Comparison of ENCODE assay signal across 39 cellular contexts in the genomic region with DNA sequence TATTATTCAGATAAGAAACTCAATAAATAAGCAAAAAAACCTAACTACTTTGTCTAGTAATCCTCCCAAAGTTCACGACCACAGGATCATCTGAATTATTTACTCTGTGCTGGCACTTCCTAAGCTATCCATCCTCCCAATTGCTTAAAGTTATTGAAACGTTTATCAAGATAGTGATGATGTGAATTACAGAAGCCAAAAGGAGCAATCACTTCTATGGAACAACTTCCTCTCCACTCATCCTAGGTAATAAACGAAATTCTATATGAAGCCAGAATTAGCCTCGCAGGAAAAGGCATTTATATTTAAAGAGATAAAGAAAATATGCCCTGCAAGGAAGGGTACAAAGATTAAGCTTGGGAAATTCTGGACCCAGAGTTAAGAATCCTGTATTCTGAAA.
"Had no signal": no experiment of that assay in that cellular context is flagged by ENCODE, and none has a peak within 500 bp of the region (broad histone marks: within the 10 kb centered on the region; RNA-seq: fewer than 3 reads in every experiment).

No MANE protein-coding gene starts in this region.

- H3K9me3 ChIP-seq: adrenal gland, ascending aorta, body of pancreas, breast epithelium had no signal

- H3K4me3 Mint-ChIP-seq: activated naive CD4-positive, alpha-beta T cell treated with anti-CD3 and anti-CD28 coated beads for 36 hours; activated naive CD4-positive, alpha-beta T cell treated with anti-CD3 and anti-CD28 coated beads, Interleukin-2, amount 10 ng/mL, durations not matched to agents 7 days and 5 days; activated naive CD4-positive, alpha-beta T cell treated with anti-CD3 and anti-CD28 coated beads, Interleukin-2, amount 50 U/mL, for 24 hours; activated naive CD8-positive, alpha-beta T cell; activated naive CD8-positive, alpha-beta T cell treated with anti-CD3 and anti-CD28 coated beads for 36 hours; activated naive CD8-positive, alpha-beta T cell treated with anti-CD3 and anti-CD28 coated beads, Interleukin-2, amount 10 ng/mL, durations not matched to agents 7 days and 5 days; activated naive CD8-positive, alpha-beta T cell treated with anti-CD3 and anti-CD28 coated beads, Interleukin-2, amount 50 U/mL, for 24 hours; activated T-cell treated with anti-CD3 and anti-CD28 coated beads, Interleukin-2, amount 50 U/mL, for 24 hours; activated T-cell treated with anti-CD3 and anti-CD28 coated beads, Interleukin-2, amount 50 U/mL, for 4 hours; activated T-cell treated with anti-CD3 and anti-CD28 coated beads, Interleukin-2, amount 50 U/mL, for 72 hours; activated T-helper 1 cell treated with anti-CD3 and anti-CD28 coated beads, Interleukin-12 subunit alpha, Interleukin-12 subunit beta, Interleukin-2, Interleukin-4 antibody, amounts not matched to agents 30 ng/mL and 10 ng/mL and 1 ng/mL, durations not matched to agents 14 hours and 24 hours and 36 hours; activated T-helper 17 cell treated with anti-CD3 and anti-CD28 coated beads, Interleukin-2, amount 50 U/mL, for 72 hours; brain; central memory CD8-positive, alpha-beta T cell had no signal

- H3K27ac Mint-ChIP-seq: activated naive CD4-positive, alpha-beta T cell treated with anti-CD3 and anti-CD28 coated beads for 36 hours; activated naive CD4-positive, alpha-beta T cell treated with anti-CD3 and anti-CD28 coated beads, Interleukin-2, amount 10 ng/mL, durations not matched to agents 7 days and 5 days; activated naive CD4-positive, alpha-beta T cell treated with anti-CD3 and anti-CD28 coated beads, Interleukin-2, amount 50 U/mL, for 24 hours; activated naive CD4-positive, alpha-beta T cell treated with anti-CD3 and anti-CD28 coated beads, Interleukin-2, amount 50 U/mL, for 72 hours; activated naive CD8-positive, alpha-beta T cell; activated naive CD8-positive, alpha-beta T cell treated with anti-CD3 and anti-CD28 coated beads for 36 hours; activated naive CD8-positive, alpha-beta T cell treated with anti-CD3 and anti-CD28 coated beads, Interleukin-2, amount 10 ng/mL, durations not matched to agents 7 days and 5 days; activated naive CD8-positive, alpha-beta T cell treated with anti-CD3 and anti-CD28 coated beads, Interleukin-2, amount 50 U/mL, for 24 hours; activated T-cell treated with anti-CD3 and anti-CD28 coated beads, Interleukin-2, amount 50 U/mL, for 24 hours; activated T-cell treated with anti-CD3 and anti-CD28 coated beads, Interleukin-2, amount 50 U/mL, for 72 hours; activated T-helper 1 cell treated with anti-CD3 and anti-CD28 coated beads, Interleukin-12 subunit alpha, Interleukin-12 subunit beta, Interleukin-2, Interleukin-4 antibody, amounts not matched to agents 30 ng/mL and 10 ng/mL and 1 ng/mL, durations not matched to agents 14 hours and 24 hours and 36 hours; activated T-helper 17 cell treated with anti-CD3 and anti-CD28 coated beads, Interleukin-2, amount 50 U/mL, for 72 hours; activated T-helper 2 cell treated with anti-CD3 and anti-CD28 coated beads, Interferon-gamma antibody, Interleukin-2, Interleukin-4, amounts not matched to agents 10 μg/mL and 5 μg/mL and 100 μg/mL, durations not matched to agents 14 hours and 24 hours and 36 hours; brain had no signal

- H3K36me3 ChIP-seq: adrenal gland, ascending aorta, brain microvascular endothelial cell, breast epithelium, cardiac muscle cell had no signal

- ATAC-seq: activated naive CD4-positive, alpha-beta T cell treated with anti-CD3 and anti-CD28 coated beads, Interleukin-2, amount 50 U/mL, for 72 hours; activated naive CD8-positive, alpha-beta T cell treated with anti-CD3 and anti-CD28 coated beads, Interleukin-2, amount 50 U/mL, for 24 hours; activated T-cell treated with anti-CD3 and anti-CD28 coated beads, Interleukin-2, amount 50 U/mL, for 4 hours; activated T-cell treated with anti-CD3 and anti-CD28 coated beads, Interleukin-2, amount 50 U/mL, for 72 hours; activated T-helper 17 cell treated with anti-CD3 and anti-CD28 coated beads, Interleukin-2, amount 50 U/mL, for 72 hours; body of pancreas had no signal

- H3K4me1 Mint-ChIP-seq: activated naive CD4-positive, alpha-beta T cell treated with anti-CD3 and anti-CD28 coated beads, Interleukin-2, amount 10 ng/mL, durations not matched to agents 7 days and 5 days; activated naive CD4-positive, alpha-beta T cell treated with anti-CD3 and anti-CD28 coated beads, Interleukin-2, amount 50 U/mL, for 24 hours; activated naive CD8-positive, alpha-beta T cell treated with anti-CD3 and anti-CD28 coated beads for 36 hours; activated naive CD8-positive, alpha-beta T cell treated with anti-CD3 and anti-CD28 coated beads, Interleukin-2, amount 10 ng/mL, durations not matched to agents 7 days and 5 days; activated naive CD8-positive, alpha-beta T cell treated with anti-CD3 and anti-CD28 coated beads, Interleukin-2, amount 50 U/mL, for 24 hours; activated T-helper 17 cell treated with anti-CD3 and anti-CD28 coated beads, Interleukin-2, amount 50 U/mL, for 72 hours; central memory CD8-positive, alpha-beta T cell had no signal

- H3K36me3 Mint-ChIP-seq: activated naive CD4-positive, alpha-beta T cell treated with anti-CD3 and anti-CD28 coated beads, Interleukin-2, amount 10 ng/mL, durations not matched to agents 7 days and 5 days; activated naive CD4-positive, alpha-beta T cell treated with anti-CD3 and anti-CD28 coated beads, Interleukin-2, amount 50 U/mL, for 24 hours; activated naive CD4-positive, alpha-beta T cell treated with anti-CD3 and anti-CD28 coated beads, Interleukin-2, amount 50 U/mL, for 72 hours; activated naive CD8-positive, alpha-beta T cell; activated naive CD8-positive, alpha-beta T cell treated with anti-CD3 and anti-CD28 coated beads for 36 hours; activated naive CD8-positive, alpha-beta T cell treated with anti-CD3 and anti-CD28 coated beads, Interleukin-2, amount 10 ng/mL, durations not matched to agents 7 days and 5 days; brain had no signal

- FAIRE-seq: bronchial epithelial cell, colon had no signal

- H3K27me3 ChIP-seq: adrenal gland, ascending aorta, body of pancreas, brain microvascular endothelial cell, breast epithelium, cardiac muscle cell had no signal

- H3K9me3 Mint-ChIP-seq: activated naive CD4-positive, alpha-beta T cell treated with anti-CD3 and anti-CD28 coated beads for 36 hours; activated naive CD4-positive, alpha-beta T cell treated with anti-CD3 and anti-CD28 coated beads, Interleukin-2, amount 50 U/mL, for 24 hours; activated naive CD8-positive, alpha-beta T cell treated with anti-CD3 and anti-CD28 coated beads for 36 hours; activated naive CD8-positive, alpha-beta T cell treated with anti-CD3 and anti-CD28 coated beads, Interleukin-2, amount 50 U/mL, for 24 hours; activated T-cell treated with anti-CD3 and anti-CD28 coated beads, Interleukin-2, amount 50 U/mL, for 4 hours; activated T-helper 17 cell treated with anti-CD3 and anti-CD28 coated beads, Interleukin-2, amount 50 U/mL, for 72 hours had no signal

- H3K27ac ChIP-seq: adrenal gland, ascending aorta, body of pancreas, brain microvascular endothelial cell, breast epithelium, cardiac muscle cell had no signal

- H3K27me3 Mint-ChIP-seq: activated naive CD4-positive, alpha-beta T cell treated with anti-CD3 and anti-CD28 coated beads, Interleukin-2, amount 10 ng/mL, durations not matched to agents 7 days and 5 days; activated naive CD4-positive, alpha-beta T cell treated with anti-CD3 and anti-CD28 coated beads, Interleukin-2, amount 50 U/mL, for 24 hours; activated naive CD8-positive, alpha-beta T cell; activated naive CD8-positive, alpha-beta T cell treated with anti-CD3 and anti-CD28 coated beads for 36 hours; activated naive CD8-positive, alpha-beta T cell treated with anti-CD3 and anti-CD28 coated beads, Interleukin-2, amount 10 ng/mL, durations not matched to agents 7 days and 5 days; activated naive CD8-positive, alpha-beta T cell treated with anti-CD3 and anti-CD28 coated beads, Interleukin-2, amount 50 U/mL, for 24 hours; activated T-cell treated with anti-CD3 and anti-CD28 coated beads, Interleukin-2, amount 50 U/mL, for 24 hours; activated T-helper 17 cell treated with anti-CD3 and anti-CD28 coated beads, Interleukin-2, amount 50 U/mL, for 72 hours; brain; central memory CD8-positive, alpha-beta T cell had no signal

- H3K4me1 ChIP-seq: adrenal gland, ascending aorta, body of pancreas, breast epithelium had no signal

- DNase-seq: activated effector memory CD4-positive, alpha-beta T cell treated with anti-CD3 and anti-CD28 coated beads, Interleukin-2, amount 50 U/mL, for 16 hours; activated effector memory CD4-positive, alpha-beta T cell treated with Interleukin-2 at 50 U/mL for 16 hours; activated gamma-delta T cell; activated gamma-delta T cell treated with Interleukin-2 at 50 U/mL for 16 hours; activated naive CD4-positive, alpha-beta T cell; activated naive CD4-positive, alpha-beta T cell treated with anti-CD3 and anti-CD28 coated beads for 36 hours; activated naive CD4-positive, alpha-beta T cell treated with anti-CD3 and anti-CD28 coated beads, Interleukin-2, amount 10 ng/mL, durations not matched to agents 7 days and 5 days; activated naive CD4-positive, alpha-beta T cell treated with anti-CD3 and anti-CD28 coated beads, Interleukin-2, amount 50 U/mL, for 16 hours; activated naive CD4-positive, alpha-beta T cell treated with Interleukin-2 at 50 U/mL for 16 hours; activated naive CD8-positive, alpha-beta T cell treated with anti-CD3 and anti-CD28 coated beads for 36 hours; activated naive CD8-positive, alpha-beta T cell treated with anti-CD3 and anti-CD28 coated beads, Interleukin-2, amount 10 ng/mL, durations not matched to agents 7 days and 5 days; activated naive CD8-positive, alpha-beta T cell treated with anti-CD3 and anti-CD28 coated beads, Interleukin-2, amount 50 U/mL, for 24 hours; activated T-cell treated with anti-CD3 and anti-CD28 coated beads, Interleukin-2, amount 50 U/mL, for 24 hours; activated T-cell treated with anti-CD3 and anti-CD28 coated beads, Interleukin-2, amount 50 U/mL, for 4 hours; activated T-cell treated with anti-CD3 and anti-CD28 coated beads, Interleukin-2, amount 50 U/mL, for 48 hours; activated T-cell treated with anti-CD3 and anti-CD28 coated beads, Interleukin-2, amount 50 U/mL, for 72 hours; adrenal gland; amniotic stem cell; amygdala; anterior cingulate cortex; aorta; body of pancreas; brain microvascular endothelial cell; caudate nucleus; central memory CD4-positive, alpha-beta T cell; cerebellar nuclear complex had no signal

- H3K4me3 ChIP-seq: adrenal gland, ascending aorta, body of pancreas, breast epithelium, cardiac muscle cell had no signal
